In genomic region chr10:1184541-1185415, GRCh38 we compare ENCODE assay signal across 16 cellular contexts.
"Had no signal": no experiment of that assay in that cellular context is flagged by ENCODE, and none has a peak within 500 bp of the region (broad histone marks: within the 10 kb centered on the region; RNA-seq: fewer than 3 reads in every experiment).

No MANE protein-coding gene starts in this region.

- H3K9me3 Mint-ChIP-seq: natural killer cell, type B pancreatic cell had no signal

- H3K27ac ChIP-seq: cardiac muscle cell, colonic mucosa, parathyroid adenoma, suprapubic skin had no signal

- H3K4me1 Mint-ChIP-seq: natural killer cell had no signal

- H3K27ac Mint-ChIP-seq: activated naive CD8-positive, alpha-beta T cell; natural killer cell; type B pancreatic cell had no signal

- ATAC-seq: natural killer cell, SK-N-SH treated with all-trans-retinoic acid at 6 μM for 48 hours had no signal

- H3K9ac ChIP-seq: parathyroid adenoma had no signal

- H3K79me2 ChIP-seq: parathyroid adenoma had no signal

- H3K27me3 Mint-ChIP-seq: activated naive CD8-positive, alpha-beta T cell had no signal

- H3K27me3 ChIP-seq: cardiac muscle cell, colonic mucosa had no signal

- H2AFZ ChIP-seq: parathyroid adenoma had no signal

- DNase-seq: amniotic stem cell; colonic mucosa; foreskin melanocyte; mesendoderm; natural killer cell; stimulated activated CD4-positive, alpha-beta T cell treated with anti-CD3 and anti-CD28 coated beads, Interleukin-12 subunit alpha, Interleukin-12 subunit beta, amount 100 ng/mL, for 4 hours; stimulated activated CD4-positive, alpha-beta T cell treated with anti-CD3 and anti-CD28 coated beads, Interleukin-1b, Interleukin-23, amount 100 ng/mL, for 48 hours; stimulated activated naive CD4-positive, alpha-beta T cell treated with Interleukin-2 at 50 U/mL for 16 hours; T-helper 1 cell; T1000 had no signal

- H3K4me3 Mint-ChIP-seq: activated naive CD8-positive, alpha-beta T cell; natural killer cell; type B pancreatic cell had no signal

- H3K9me3 ChIP-seq: colonic mucosa, suprapubic skin had no signal

- H3K4me3 ChIP-seq: cardiac muscle cell, colonic mucosa, suprapubic skin had no signal

- H3K36me3 ChIP-seq: cardiac muscle cell, colonic mucosa, suprapubic skin had no signal

- H3K36me3 Mint-ChIP-seq: activated naive CD8-positive, alpha-beta T cell; natural killer cell; type B pancreatic cell had no signal

- H3K4me1 ChIP-seq: colonic mucosa, parathyroid adenoma had no signal
